In genomic region chr12:102702447-102703114, GRCh38 we compare ENCODE assay signal across 9 cellular contexts.
DNase-seq lines count a peak whose midpoint lies in the region; ATAC-seq and TF ChIP-seq lines count a peak whose summit lies in the region.
"Had no signal": no experiment of that assay in that cellular context is flagged by ENCODE, and none has a peak within 500 bp of the region (broad histone marks: within the 10 kb centered on the region; RNA-seq: fewer than 3 reads in every experiment).

No MANE protein-coding gene starts in this region.

- H3K4me3 ChIP-seq in SJSA1 (no peak overlapping the region), esophagus muscularis mucosa (no peak overlapping the region)

- H3K27ac ChIP-seq in SJSA1 (no peak overlapping the region), esophagus muscularis mucosa (replicated peaks in 1 of 4) (no peak overlapping the region)
- H3K27ac ChIP-seq: parathyroid adenoma had no signal

- TF ChIP-seq EP300 in esophagus muscularis mucosa (IDR thresholded peaks at IDR 0.05), result no peak

- WGBS in esophagus muscularis mucosa, result 48% methylated on average over 6 of the region's 6 CpGs

- TF ChIP-seq CTCF in CD14-positive monocyte (IDR thresholded peaks at IDR 0.05) (peak; percentile 76), GM12874 (IDR thresholded peaks at IDR 0.05; ENCODE audit: insufficient read depth, low read depth, low read length) (peak; percentile 38; the same call in 1 of the 2 replicates), esophagus muscularis mucosa (IDR thresholded peaks at IDR 0.05) (peak; percentile 20 to 44 (median 29)), neural crest cell (conservative IDR thresholded peaks at IDR 0.05) (peak; percentile 67)

- no peak for TF ChIP-seq POLR2A in esophagus muscularis mucosa (IDR thresholded peaks at IDR 0.05; ENCODE audit: low read depth)

- H3K4me3 Mint-ChIP-seq in CD14-positive monocyte (no peak overlapping the region), neural crest cell (no peak overlapping the region)

- no peaks in the 10 kb centered on the region for H3K36me3 Mint-ChIP-seq in CD14-positive monocyte
- no peaks in the 10 kb centered on the region for H3K36me3 Mint-ChIP-seq in neural crest cell (ENCODE audit: low read depth)

- no peak for DNase-seq in CD14-positive monocyte (ENCODE audit: low spot score)
- peak; percentile 47 for DNase-seq in HT-29 (ENCODE audit: low spot score)
- DNase-seq in SJSA1 (ENCODE audit: low read depth in 1 of 2, low spot score in 2 of 2), result peak; percentile 49 to 56
- DNase-seq in esophagus muscularis mucosa (ENCODE audit: extremely low spot score), result peak; percentile 92
- peak; percentile 34 for DNase-seq in neural crest cell (ENCODE audit: low read depth, low spot score)
- no peak for DNase-seq in central memory CD4-positive, alpha-beta T cell

- no peaks in the 10 kb centered on the region for H3K27me3 ChIP-seq in SJSA1 (replicated peaks)
- no peaks in the 10 kb centered on the region for H3K27me3 ChIP-seq in esophagus muscularis mucosa

- H3K4me1 ChIP-seq in SJSA1 (replicated peaks) (no peaks in the 10 kb centered on the region), esophagus muscularis mucosa (no peaks in the 10 kb centered on the region)
- H3K4me1 ChIP-seq: parathyroid adenoma had no signal

- intact Hi-C loops in CD14-positive monocyte (cut with micrococcal nuclease) (loop anchor here (5.0 to 10.0 kb wide), 2 partner anchors 758 to 760 kb away; no protein-coding TSS in a partner anchor), esophagus muscularis mucosa (cut with DNase I) (no loop called here)

- H3K27ac Mint-ChIP-seq in CD14-positive monocyte (no peak overlapping the region), neural crest cell (ENCODE audit: unreplicated experiment) (no peak overlapping the region)

- no peaks in the 10 kb centered on the region for H3K36me3 ChIP-seq in SJSA1
- H3K36me3 ChIP-seq in esophagus muscularis mucosa, result no peaks in the 10 kb centered on the region

- H3K9me3 ChIP-seq in SJSA1 (replicated peaks) (no peaks in the 10 kb centered on the region), esophagus muscularis mucosa (no peaks in the 10 kb centered on the region)

- H3K4me1 Mint-ChIP-seq in CD14-positive monocyte (no peaks in the 10 kb centered on the region), neural crest cell (no peaks in the 10 kb centered on the region)

- ATAC-seq in GM19467 (IDR thresholded peaks at IDR 0.05; ENCODE audit: unreplicated experiment), result no peak

- peaks cover 3 to 12% (median 5%) of the 10 kb centered on the region in 3 donors for H3K27me3 Mint-ChIP-seq in CD14-positive monocyte (ENCODE audit: low read depth in 3 of 3)
- peaks cover 8% of the 10 kb centered on the region for H3K27me3 Mint-ChIP-seq in neural crest cell (ENCODE audit: low read depth)

- H3K9me3 Mint-ChIP-seq in CD14-positive monocyte (no peaks in the 10 kb centered on the region), neural crest cell (peaks cover 6% of the 10 kb centered on the region)

Comparison
In these comparisons a context has a peak if more than half of its experiments do, and no peak if none do; other contexts are left out.
1. DNase-seq: peak in HT-29 (single experiment), SJSA1 (2 of 2), esophagus muscularis mucosa (single experiment) and neural crest cell (single experiment); none in CD14-positive monocyte (single experiment) and central memory CD4-positive, alpha-beta T cell (single experiment).
2. Peak in every context shown above with its lines, with median percentiles within 50 percentile points of each other: CTCF ChIP-seq.